9 cellular contexts compared by ENCODE assay signal in the genomic region with DNA sequence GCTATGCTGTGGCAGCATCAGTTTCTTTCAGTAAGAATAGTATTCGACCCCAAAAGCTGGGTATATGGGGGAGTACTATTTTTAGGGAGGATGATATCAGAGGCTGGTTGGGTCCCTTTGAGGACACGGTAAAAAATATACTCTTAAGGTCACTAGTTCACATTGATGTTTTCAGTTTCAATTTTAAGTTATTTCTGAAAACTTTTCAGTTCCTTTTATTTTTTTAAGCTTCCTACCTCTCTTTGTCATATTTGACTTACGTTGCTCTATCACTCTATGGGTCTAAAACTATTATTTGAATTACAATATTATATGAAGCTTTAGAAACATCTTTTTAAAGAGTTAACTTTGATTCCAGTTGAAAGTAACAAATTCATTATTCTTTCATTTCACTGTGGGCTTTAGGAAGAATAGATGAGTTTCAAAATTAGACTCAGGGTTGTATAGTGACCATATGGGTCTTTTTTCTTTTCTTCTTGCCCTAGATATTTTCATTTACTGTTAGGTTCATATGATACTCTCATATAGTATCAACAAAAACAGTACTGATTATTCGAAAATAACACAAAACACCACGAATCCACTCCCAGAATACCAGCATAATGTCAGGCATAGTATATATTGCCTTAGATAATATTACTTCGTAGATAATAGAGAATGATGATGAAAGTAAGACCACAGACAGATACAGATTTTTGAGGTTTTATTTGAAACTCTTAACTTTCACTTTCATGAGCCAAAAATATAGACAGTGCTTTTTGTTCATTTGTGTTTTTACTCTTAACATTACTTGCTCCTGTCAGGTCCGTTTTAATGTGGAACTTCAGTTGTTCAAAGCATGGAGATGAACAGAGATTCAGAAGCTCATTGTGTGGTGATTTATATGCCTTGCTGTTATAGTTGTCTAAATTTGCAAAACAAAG. TPM values are rescaled to one million over a fixed set of nuclear protein-coding genes. Genes with fewer than 3 reads are reported as not detected.
DNase-seq lines count a peak whose midpoint lies in the region; ATAC-seq and TF ChIP-seq lines count a peak whose summit lies in the region.
"Had no signal": no experiment of that assay in that cellular context is flagged by ENCODE, and none has a peak within 500 bp of the region (broad histone marks: within the 10 kb centered on the region; RNA-seq: fewer than 3 reads in every experiment).

No MANE protein-coding gene starts in this region.

- no peaks in the 10 kb centered on the region for H3K4me1 ChIP-seq in H9 (ENCODE audit: insufficient read depth, low read length)

- no peak overlapping the region for H3K4ac ChIP-seq in H9 (ENCODE audit: low read depth, low read length)

- no peak overlapping the region for H2BK120ac ChIP-seq in H9 (ENCODE audit: low read depth, low read length, poor library complexity, severe bottlenecking)

- no peak overlapping the region for H4K5ac ChIP-seq in H9 (ENCODE audit: insufficient read length, low read depth, low read length)

- no peaks in the 10 kb centered on the region for H3K27me3 Mint-ChIP-seq in activated naive CD8-positive, alpha-beta T cell treated with anti-CD3 and anti-CD28 coated beads, Interleukin-2, amount 10 ng/mL, durations not matched to agents 7 days and 5 days
- H3K27me3 Mint-ChIP-seq in H9 (ENCODE audit: low read depth): no peaks in the 10 kb centered on the region; the same call in 1 of the 2 replicates

- no peak overlapping the region for H3K14ac ChIP-seq in H9 (ENCODE audit: insufficient read depth, low read length)

- H3K36me3 ChIP-seq in GM06990 (ENCODE audit: control insufficient read depth, insufficient read depth, low read length): no peaks in the 10 kb centered on the region

- no peaks in the 10 kb centered on the region for H4K20me1 ChIP-seq in H9 (ENCODE audit: control insufficient read depth, insufficient read depth, insufficient read length)

- no peak overlapping the region for H2BK15ac ChIP-seq in H9 (ENCODE audit: low read depth, low read length)

- H3K23ac ChIP-seq in H9 (ENCODE audit: insufficient read length, low read depth, low read length): no peak overlapping the region

- no peak overlapping the region for H3T11ph ChIP-seq in H9 (ENCODE audit: low read length)

- DNase-seq in GM06990 (ENCODE audit: extremely low read depth, insufficient read length) (peak; percentile 70), retina (no peak), AG08396 (ENCODE audit: low spot score) (no peak), H9 (no peak)
- no peak for DNase-seq in activated naive CD8-positive, alpha-beta T cell treated with anti-CD3 and anti-CD28 coated beads, Interleukin-2, amount 10 ng/mL, durations not matched to agents 7 days and 5 days
- DNase-seq in stimulated activated CD4-positive, alpha-beta T cell treated with anti-CD3 and anti-CD28 coated beads, Interleukin-4, amount 100 ng/mL, for 24 hours: no peak
- DNase-seq: substantia nigra had no signal

- H3K4me2 ChIP-seq in H9 (ENCODE audit: insufficient read depth, insufficient read length, low read length): no peak overlapping the region

- H3K27me3 ChIP-seq in GM06990 (replicated peaks; ENCODE audit: control insufficient read depth, insufficient read depth, low read length) (no peaks in the 10 kb centered on the region), H9 (ENCODE audit: insufficient read depth, low read length) (no peaks in the 10 kb centered on the region)

- no peak overlapping the region for H3K18ac ChIP-seq in H9 (ENCODE audit: insufficient read length, low read depth, low read length)

- no peak overlapping the region for H2BK20ac ChIP-seq in H9 (ENCODE audit: low read depth, low read length, poor library complexity, severe bottlenecking)

- peak overlapping the region; percentile 83 for H3K27ac Mint-ChIP-seq in activated naive CD8-positive, alpha-beta T cell treated with anti-CD3 and anti-CD28 coated beads, Interleukin-2, amount 10 ng/mL, durations not matched to agents 7 days and 5 days
- no peak overlapping the region for H3K27ac Mint-ChIP-seq in H9

- H2BK5ac ChIP-seq in H9 (ENCODE audit: insufficient read length, low read length): no peak overlapping the region

- TF ChIP-seq CTCF in GM06990 (IDR thresholded peaks at IDR 0.05; ENCODE audit: insufficient read depth, low read length, poor library complexity, severe bottlenecking) (no peak), H9 (conservative IDR thresholded peaks at IDR 0.05) (no peak)

- ATAC-seq in GM19452 (IDR thresholded peaks at IDR 0.05; ENCODE audit: unreplicated experiment) (peak; percentile 87), HG03175 (IDR thresholded peaks at IDR 0.05; ENCODE audit: unreplicated experiment) (peak; percentile 92)
- ATAC-seq in activated naive CD8-positive, alpha-beta T cell treated with anti-CD3 and anti-CD28 coated beads, Interleukin-2, amount 10 ng/mL, durations not matched to agents 7 days and 5 days (ENCODE audit: low read depth): peak; percentile 73

- H4K8ac ChIP-seq in H9 (replicated peaks; ENCODE audit: insufficient read length, low read depth, low read length): no peak overlapping the region

- H3K56ac ChIP-seq in H9 (ENCODE audit: insufficient read length, low read depth, low read length): no peak overlapping the region

- peak overlapping the region; percentile 78 for H3K4me3 Mint-ChIP-seq in activated naive CD8-positive, alpha-beta T cell treated with anti-CD3 and anti-CD28 coated beads, Interleukin-2, amount 10 ng/mL, durations not matched to agents 7 days and 5 days
- no peak overlapping the region for H3K4me3 Mint-ChIP-seq in H9

- POLR2A ChIA-PET in activated naive CD8-positive, alpha-beta T cell treated with anti-CD3 and anti-CD28 coated beads, Interleukin-2, amount 10 ng/mL, durations not matched to agents 7 days and 5 days (lab: Charles Lee): interaction anchor here (0.9 to 1.6 kb wide), 3 partner anchors 10 to 263 kb away, joined by 3 to 11 read pairs (median 4); a partner anchor contains a TSS

- H3K79me2 ChIP-seq in H9 (ENCODE audit: insufficient read depth, low read length): no peaks in the 10 kb centered on the region

- no peak overlapping the region for H2AFZ ChIP-seq in H9 (ENCODE audit: low read length)

- no peak overlapping the region for H2BK12ac ChIP-seq in H9 (ENCODE audit: insufficient read length, low read depth, low read length)

- no peaks in the 10 kb centered on the region for H3K23me2 ChIP-seq in H9 (ENCODE audit: insufficient read length, low read depth, low read length, poor library complexity, severe bottlenecking)

- peak overlapping the region; percentile 44 for H3K4me3 ChIP-seq in GM06990 (replicated peaks; ENCODE audit: low read depth, low read length)

- peaks cover 21% of the 10 kb centered on the region for H3K4me1 Mint-ChIP-seq in activated naive CD8-positive, alpha-beta T cell treated with anti-CD3 and anti-CD28 coated beads, Interleukin-2, amount 10 ng/mL, durations not matched to agents 7 days and 5 days
- H3K4me1 Mint-ChIP-seq in H9: no peaks in the 10 kb centered on the region

- no peaks in the 10 kb centered on the region for H3K79me1 ChIP-seq in H9 (ENCODE audit: insufficient read depth, low read depth, low read length, poor library complexity, severe bottlenecking)

- no peaks in the 10 kb centered on the region for H3K9me3 ChIP-seq in H9 (ENCODE audit: control insufficient read depth, low read depth, low read length)

- H4K91ac ChIP-seq in H9 (ENCODE audit: insufficient read length, low read depth, low read length): no peak overlapping the region

- no CpG with 5 or more reads among the region's 7 CpGs for WGBS in H9 (ENCODE audit: extremely low coverage, insufficient read length, low lambda C conversion rate)

- H3K36me3 Mint-ChIP-seq in activated naive CD8-positive, alpha-beta T cell treated with anti-CD3 and anti-CD28 coated beads, Interleukin-2, amount 10 ng/mL, durations not matched to agents 7 days and 5 days: peaks cover 20% of the 10 kb centered on the region
- peaks cover 9 to 28% (median 17%) of the 10 kb centered on the region in 3 experiments for H3K36me3 Mint-ChIP-seq in H9 (ENCODE audit: insufficient read depth in 1 of 3, low read depth in 3 of 3)

- peaks cover 6% of the 10 kb centered on the region for H3K9me3 Mint-ChIP-seq in activated naive CD8-positive, alpha-beta T cell treated with anti-CD3 and anti-CD28 coated beads, Interleukin-2, amount 10 ng/mL, durations not matched to agents 7 days and 5 days
- peaks cover 14 to 27% of the 10 kb centered on the region in 2 experiments for H3K9me3 Mint-ChIP-seq in H9

- no peak overlapping the region for H2AK5ac ChIP-seq in H9 (ENCODE audit: insufficient read length, low read length)

- no peak overlapping the region for H3K9ac ChIP-seq in H9 (ENCODE audit: extremely low read depth, insufficient read length, low read length)

- no peak overlapping the region for H3K27ac ChIP-seq in H9 (ENCODE audit: insufficient read length, low read depth, low read length)

RNA-seq across cellular contexts. Expression of a gene that starts 9.8 kb away (rescaled TPM):
- 1 to 10 TPM; 2.3 to 3.0 TPM for total RNA-seq in activated naive CD8-positive, alpha-beta T cell treated with anti-CD3 and anti-CD28 coated beads, Interleukin-2, amount 10 ng/mL, durations not matched to agents 7 days and 5 days
- 2.6 and 2.8 TPM in 2 replicates for total RNA-seq in H9 (2021)
